ENCODE assay signal across 8 cellular contexts in the genomic region with DNA sequence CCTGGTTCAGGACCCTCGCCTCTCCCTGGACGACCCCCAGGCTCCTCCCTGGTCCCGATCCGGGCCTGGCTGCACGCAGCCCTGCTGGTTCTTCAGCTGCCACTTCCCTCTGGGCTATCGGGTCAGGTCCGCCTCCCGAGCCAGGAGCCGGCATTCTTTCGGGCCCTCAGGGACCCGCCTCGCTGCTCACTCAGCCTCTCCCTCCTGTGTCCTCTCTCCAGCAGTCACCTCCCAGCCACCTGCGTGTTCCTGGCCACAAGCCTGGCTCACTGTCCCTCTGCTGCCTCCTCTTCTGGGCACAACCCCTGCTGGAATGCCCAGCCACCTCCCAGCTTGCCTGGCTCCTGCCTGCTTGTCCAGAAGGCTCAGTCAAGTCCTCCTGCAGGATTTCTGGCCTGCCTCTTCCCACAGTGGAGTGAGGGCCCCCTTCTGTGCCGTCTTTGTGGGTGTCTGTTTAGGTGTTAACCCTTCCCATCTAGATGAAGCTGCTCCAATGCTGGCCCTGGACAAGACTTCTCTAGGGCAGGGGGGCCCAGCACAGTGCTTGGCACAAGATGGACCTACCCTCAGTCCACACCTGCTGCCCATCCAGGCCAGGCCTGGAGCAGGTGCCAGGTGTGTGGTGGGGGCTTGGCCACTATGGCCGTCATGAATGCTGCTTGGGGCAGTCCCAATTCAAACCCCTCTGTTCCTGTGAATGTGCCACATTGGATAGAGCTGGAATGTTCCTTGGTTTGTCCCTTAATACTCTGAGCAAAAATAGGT. TPM values are rescaled to one million over a fixed set of nuclear protein-coding genes. Genes with fewer than 3 reads are reported as not detected.
DNase-seq lines count a peak whose midpoint lies in the region; ATAC-seq, FAIRE-seq and TF ChIP-seq lines count a peak whose summit lies in the region.

No MANE protein-coding gene starts in this region.

- peaks cover 51% of the 10 kb centered on the region for H3K4me1 Mint-ChIP-seq in HFFc6 (ENCODE audit: low read depth)
- H3K4me1 Mint-ChIP-seq in activated CD4-positive, alpha-beta T cell treated with anti-CD3 and anti-CD28 coated beads for 36 hours, result peaks cover 16% of the 10 kb centered on the region

- in situ Hi-C loops in HepG2 (cut with HindIII; ENCODE audit: extremely low pct_ligation_motif_present, low pct_unique_long_range_greater_than_20kb), result no loop called here

- peak overlapping the region; percentile 70 for H3K4me2 ChIP-seq in HepG2 (ENCODE audit: low read depth, low read length)

- H3K9ac ChIP-seq in HepG2 (ENCODE audit: insufficient read depth, low read depth, low read length) (peak overlapping the region; percentile 93; the same call in 1 of the 2 replicates), stomach smooth muscle (ENCODE audit: low read length in 2 of 2) (peak overlapping the region; percentile 82 to 84)

- H3K79me2 ChIP-seq in HepG2 (ENCODE audit: insufficient read depth, low read length), result peaks cover 57% of the 10 kb centered on the region

- H4K20me1 ChIP-seq in HepG2 (ENCODE audit: insufficient read depth, low read length), result no peaks in the 10 kb centered on the region

- no peaks in the 10 kb centered on the region; the same call in none of the 2 replicates for H3K27me3 Mint-ChIP-seq in HFFc6 (ENCODE audit: insufficient read depth)
- peaks cover 7% of the 10 kb centered on the region for H3K27me3 Mint-ChIP-seq in activated CD4-positive, alpha-beta T cell treated with anti-CD3 and anti-CD28 coated beads for 36 hours

- H3K36me3 ChIP-seq in body of pancreas (replicated peaks in 1 of 2; ENCODE audit: insufficient read depth in 1 of 2, low read depth in 2 of 2), result no peaks in the 10 kb centered on the region
- H3K36me3 ChIP-seq in HepG2 (replicated peaks in 1 of 2; ENCODE audit: control insufficient read depth in 1 of 2, insufficient read depth in 2 of 2, low read length in 2 of 2), result peaks cover 0 to 3% of the 10 kb centered on the region in 2 experiments; a peak in 1 of 5 replicates
- no peaks in the 10 kb centered on the region for H3K36me3 ChIP-seq in stomach smooth muscle (ENCODE audit: control insufficient read depth in 2 of 2, insufficient read depth in 2 of 2, low read length in 2 of 2)

- no peaks in the 10 kb centered on the region for H3K36me3 Mint-ChIP-seq in HFFc6 (ENCODE audit: low read depth)
- no peaks in the 10 kb centered on the region for H3K36me3 Mint-ChIP-seq in activated CD4-positive, alpha-beta T cell treated with anti-CD3 and anti-CD28 coated beads for 36 hours (ENCODE audit: low read depth)

- H3K27ac Mint-ChIP-seq in HFFc6, result peak overlapping the region; percentile 84; the same call in 1 of the 2 replicates
- H3K27ac Mint-ChIP-seq in activated CD4-positive, alpha-beta T cell treated with anti-CD3 and anti-CD28 coated beads for 36 hours, result no peak overlapping the region

- H2AFZ ChIP-seq in HepG2 (ENCODE audit: low read length), result no peak overlapping the region

- DNase-seq in HFFc6 (no peak), body of pancreas (peak; percentile 49 to 75 (median 56)), HepG2 (ENCODE audit: low spot score) (no peak), activated gamma-delta T cell (lab: John Stamatoyannopoulos, UW) (no peak), NCI-H345 (lab: John Stamatoyannopoulos, UW) (no peak), SIG-M5 (lab: John Stamatoyannopoulos, UW) (no peak)
- DNase-seq in activated CD4-positive, alpha-beta T cell treated with anti-CD3 and anti-CD28 coated beads for 36 hours, result no peak

- H3K27me3 ChIP-seq in body of pancreas (no peaks in the 10 kb centered on the region), HepG2 (ENCODE audit: control insufficient read depth in 1 of 2, insufficient read depth in 2 of 2, low read length in 2 of 2) (no peaks in the 10 kb centered on the region), stomach smooth muscle (ENCODE audit: control insufficient read depth in 1 of 2, insufficient read depth in 2 of 2, low read length in 2 of 2) (no peaks in the 10 kb centered on the region)

- TF ChIP-seq POLR2A in body of pancreas (IDR thresholded peaks at IDR 0.05), result peak in 1 of 3 donors; percentile 17
- TF ChIP-seq POLR2A in HepG2 (IDR thresholded peaks at IDR 0.05; ENCODE audit: insufficient read depth in 1 of 2, low read depth in 2 of 2, low read length in 2 of 2), result no peak

- H3K9me3 Mint-ChIP-seq in HFFc6, result no peaks in the 10 kb centered on the region
- H3K9me3 Mint-ChIP-seq in activated CD4-positive, alpha-beta T cell treated with anti-CD3 and anti-CD28 coated beads for 36 hours (ENCODE audit: low read depth), result no peaks in the 10 kb centered on the region

- POLR2A ChIA-PET in HepG2 (lab: Yijun Ruan, JAX), result interaction anchor here (5.0 kb wide), 1 partner anchor 36 kb away, joined by 41 read pairs; no protein-coding TSS in a partner anchor
- POLR2A ChIA-PET in activated CD4-positive, alpha-beta T cell treated with anti-CD3 and anti-CD28 coated beads for 36 hours (lab: Charles Lee), result no interaction called here

- 26 to 34% methylated on average over 14 to 15 of the region's 15 CpGs for WGBS in body of pancreas, 2 donors
- WGBS in HepG2 (ENCODE audit: low lambda C conversion rate), result 83% methylated on average over 15 of the region's 15 CpGs

- TF ChIP-seq RAD21 in HepG2 (CRISPR knock-in tag; IDR thresholded peaks at IDR 0.05), result no peak

- intact Hi-C loops in body of pancreas (cut with DNase I) (no loop called here), HepG2 (cut with micrococcal nuclease; ENCODE audit: unreplicated experiment) (no loop called here)
- intact Hi-C loops in activated CD4-positive, alpha-beta T cell treated with anti-CD3 and anti-CD28 coated beads for 36 hours (cut with DNase I, micrococcal nuclease), result no loop called here

- peaks cover 43% of the 10 kb centered on the region for H3K4me1 ChIP-seq in body of pancreas
- peaks cover 89% of the 10 kb centered on the region for H3K4me1 ChIP-seq in HepG2 (ENCODE audit: insufficient read depth, low read length)
- peaks cover 67% of the 10 kb centered on the region for H3K4me1 ChIP-seq in stomach smooth muscle (ENCODE audit: control insufficient read depth, insufficient read depth, low read length)

- CTCF ChIA-PET in HepG2 (lab: Yijun Ruan, JAX; ENCODE audit: low intra/inter-chr PET ratio, low total read pairs), result no interaction called here
- CTCF ChIA-PET in activated CD4-positive, alpha-beta T cell treated with anti-CD3 and anti-CD28 coated beads for 36 hours (lab: Charles Lee), result interaction anchor here (0.7 to 1.1 kb wide), 3 partner anchors 16 to 56 kb away, joined by 3 read pairs; no protein-coding TSS in a partner anchor

- ATAC-seq in body of pancreas, result no peak
- no peak for ATAC-seq in HepG2
- no peak for ATAC-seq in activated CD4-positive, alpha-beta T cell treated with anti-CD3 and anti-CD28 coated beads for 36 hours

- no peak for FAIRE-seq in HepG2 (lab: Jason Lieb, UNC)

- H3K9me3 ChIP-seq in body of pancreas (no peaks in the 10 kb centered on the region), HepG2 (ENCODE audit: low read length) (no peaks in the 10 kb centered on the region), stomach smooth muscle (ENCODE audit: control insufficient read depth in 2 of 2, low read length in 2 of 2) (no peaks in the 10 kb centered on the region)

- TF ChIP-seq EP300 in HepG2 (IDR thresholded peaks at IDR 0.05; ENCODE audit: low read depth in 2 of 2, low read length in 2 of 2), result no peak
- no peak for TF ChIP-seq EP300 in HepG2 (CRISPR knock-in tag; IDR thresholded peaks at IDR 0.05; ENCODE audit: borderline replicate concordance)

- TF ChIP-seq CTCF in HFFc6 (IDR thresholded peaks at IDR 0.05) (no peak), body of pancreas (IDR thresholded peaks at IDR 0.05) (no peak), HepG2 (CRISPR knock-in tag; IDR thresholded peaks at IDR 0.05) (no peak)

- H3K4me3 ChIP-seq in body of pancreas (no peak overlapping the region), HepG2 (replicated peaks in 1 of 3; ENCODE audit: insufficient read depth in 1 of 3, low read depth in 2 of 3, low read length in 3 of 3) (peak overlapping the region in 2 of 3 experiments; percentile 0 to 92; a peak in 1 of 6 replicates), stomach smooth muscle (ENCODE audit: low read length in 2 of 2) (peak overlapping the region; percentile 73 to 92)

- BruUV-seq in HepG2 (replicated peaks; lab: Mats Ljungman, UMichigan), result no TSS peak

- H3K4me3 Mint-ChIP-seq in HFFc6, result peak overlapping the region; percentile 49
- H3K4me3 Mint-ChIP-seq in activated CD4-positive, alpha-beta T cell treated with anti-CD3 and anti-CD28 coated beads for 36 hours, result no peak overlapping the region

- H3K27ac ChIP-seq in body of pancreas, result peak overlapping the region in 3 of 4 donors; percentile 13 to 38 (median 35)
- H3K27ac ChIP-seq in HepG2 (ENCODE audit: extremely low read length, insufficient read depth, low read length), result peak overlapping the region; percentile 71
- peak overlapping the region; percentile 86 for H3K27ac ChIP-seq in stomach smooth muscle (ENCODE audit: low read length)

RNA-seq across cellular contexts. Expression of gene WFS1, which starts 2.2 kb away (rescaled TPM):
- total RNA-seq in HFFc6 (2021; fragmentation: NEBNext Ultra II Directional; extraction: Animal tissue kit (Norgen Biotek cat#: 25700)), result 10 to 100 TPM; 47.3 to 72.1 (median 56.0) TPM
- total RNA-seq in body of pancreas (10 to 100 TPM; 18.4 to 31.6 TPM), HepG2 (2016; rRNA removed; fragmentation: Illumina TruSeq; extraction: Trizol) (19.8 and 39.1 TPM in 2 replicates)
- 3.7 and 4.2 TPM in 2 replicates for total RNA-seq in HepG2 (2016; cell fraction: cytosol; rRNA removed; fragmentation: Illumina TruSeq; extraction: Trizol; ENCODE audit: low read depth)
- total RNA-seq in HepG2 (2016; cell fraction: insoluble cytoplasmic fraction; rRNA removed; fragmentation: Illumina TruSeq; extraction: Trizol), result 18.3 and 41.8 TPM in 2 replicates
- total RNA-seq in HepG2 (2016; cell fraction: membrane; rRNA removed; fragmentation: Illumina TruSeq; extraction: Trizol), result 10.5 and 10.8 TPM in 2 replicates
- 47.7 and 59.7 TPM in 2 replicates for total RNA-seq in HepG2 (2016; cell fraction: nucleus; rRNA removed; fragmentation: Illumina TruSeq; extraction: Trizol)
- polyA plus RNA-seq in HepG2 (2011; rRNA removed), result 42.2 and 49.6 TPM in 2 replicates
- polyA plus RNA-seq in HepG2 (2011; cell fraction: cytosol; rRNA removed), result 23.5 and 32.3 TPM in 2 replicates
- polyA plus RNA-seq in HepG2 (2011; cell fraction: nucleus; rRNA removed), result 121 and 179 TPM in 2 replicates
- 24.0 and 38.1 TPM in 2 replicates for polyA plus RNA-seq in HepG2 (2012)
- polyA plus RNA-seq in HepG2 (2016; cell fraction: cytosol; fragmentation: Illumina TruSeq; extraction: Trizol; ENCODE audit: low read depth), result 3.2 and 3.4 TPM in 2 replicates
- 16.0 and 21.6 TPM in 2 replicates for polyA plus RNA-seq in HepG2 (2016; cell fraction: insoluble cytoplasmic fraction; fragmentation: Illumina TruSeq; extraction: Trizol; ENCODE audit: low read depth)
- polyA plus RNA-seq in HepG2 (2016; cell fraction: membrane; fragmentation: Illumina TruSeq; extraction: Trizol; ENCODE audit: low read depth), result 4.5 and 5.6 TPM in 2 replicates
- 86.7 and 90.9 TPM in 2 replicates for polyA plus RNA-seq in HepG2 (2016; cell fraction: nucleus; fragmentation: Illumina TruSeq; extraction: Trizol; ENCODE audit: insufficient read depth, low read depth)
- 10.6 and 128 TPM in 2 replicates for polyA minus RNA-seq in HepG2 (2011; rRNA and poly(A)+ RNA removed; ENCODE audit: low replicate concordance)
- 36.4 and 40.3 TPM in 2 replicates for polyA minus RNA-seq in HepG2 (2011; cell fraction: cytosol; rRNA and poly(A)+ RNA removed)
- polyA minus RNA-seq in HepG2 (2011; cell fraction: nucleus; rRNA and poly(A)+ RNA removed), result 19.9 and 27.0 TPM in 2 replicates
- 1 to 10 TPM; 3.4 to 4.8 TPM for total RNA-seq in activated CD4-positive, alpha-beta T cell treated with anti-CD3 and anti-CD28 coated beads for 36 hours

Comparison
In these comparisons a context has a peak if more than half of its experiments do, and no peak if none do; other contexts are left out.
1. DNase-seq: peak in body of pancreas (4 of 4); none in HFFc6 (single experiment), HepG2 (single experiment), activated gamma-delta T cell (single experiment), NCI-H345 (single experiment), SIG-M5 (single experiment) and activated CD4-positive, alpha-beta T cell treated with anti-CD3 and anti-CD28 coated beads for 36 hours (single experiment).
2. H3K27ac ChIP-seq: peak in every context shown above with its lines; median percentile 86 in stomach smooth muscle; 71 in HepG2; 35 in body of pancreas.
3. H3K4me3 ChIP-seq: peak in HepG2 (2 of 3) and stomach smooth muscle (2 of 2); none in body of pancreas (0 of 2).